ENCODE assay signal across 20 cellular contexts in the genomic region with DNA sequence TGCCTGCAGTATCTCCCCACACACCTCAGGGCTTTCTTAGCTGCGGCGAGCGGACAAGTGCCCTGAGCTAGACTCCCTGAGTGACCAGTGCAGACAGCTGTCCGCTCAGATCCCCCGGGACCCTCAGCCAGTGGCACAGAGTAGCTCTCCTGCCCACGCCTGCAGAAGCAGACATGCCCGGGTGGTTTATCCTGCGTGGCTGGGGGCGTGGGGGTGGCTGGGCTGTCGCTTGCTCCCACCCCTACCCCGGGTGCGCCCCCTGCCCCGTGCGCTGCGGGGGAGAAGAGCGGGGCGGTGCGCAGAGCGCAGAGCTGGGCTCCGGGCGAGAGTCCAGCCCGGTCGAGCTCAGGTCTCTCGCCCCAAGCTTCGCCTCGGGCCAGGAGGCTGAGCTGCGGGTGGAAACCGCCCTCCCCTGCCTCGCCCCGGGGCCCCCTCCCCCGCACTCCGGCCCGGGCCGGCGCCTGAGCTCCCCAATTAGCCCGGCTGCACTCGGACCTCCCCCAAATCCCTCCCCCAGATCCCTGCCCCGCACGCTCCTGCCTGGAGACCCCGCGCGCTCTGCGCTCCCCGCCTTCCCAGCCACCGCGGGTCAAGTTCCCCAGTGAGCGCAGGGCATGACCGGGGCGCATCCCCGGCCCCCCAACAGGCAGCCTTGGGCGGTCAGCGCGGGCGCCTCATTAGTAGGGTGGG. TPM values are rescaled to one million over a fixed set of nuclear protein-coding genes. Genes with fewer than 3 reads are reported as not detected.
DNase-seq lines count a peak whose midpoint lies in the region; ATAC-seq and TF ChIP-seq lines count a peak whose summit lies in the region.
"Had no signal": no experiment of that assay in that cellular context is flagged by ENCODE, and none has a peak within 500 bp of the region (broad histone marks: within the 10 kb centered on the region; RNA-seq: fewer than 3 reads in every experiment).

No MANE protein-coding gene starts in this region.

- H3K9ac ChIP-seq in iPS-15b (ENCODE audit: low read depth, low read length): no peak overlapping the region
- H3K9ac ChIP-seq: BLaER1 had no signal

- peaks cover 3% of the 10 kb centered on the region; the same call in 1 of the 2 replicates for H3K36me3 Mint-ChIP-seq in WTC11

- TF ChIP-seq CTCF in GM20000 (IDR thresholded peaks at IDR 0.05; ENCODE audit: extremely low read depth, missing control alignments) (no peak), WTC11 (IDR thresholded peaks at IDR 0.05) (no peak), osteoblast (IDR thresholded peaks at IDR 0.05; ENCODE audit: extremely low read depth, low read depth, low read length) (no peak)

- H3K27me3 ChIP-seq in iPS-15b (ENCODE audit: control insufficient read depth, insufficient read depth, low read length) (peaks cover 71% of the 10 kb centered on the region), osteoblast (ENCODE audit: insufficient read depth, low read length) (no peaks in the 10 kb centered on the region)
- H3K27me3 ChIP-seq: SJSA1 had no signal

- H3K9me3 Mint-ChIP-seq in WTC11: no peaks in the 10 kb centered on the region

- H3K36me3 ChIP-seq in iPS-15b (ENCODE audit: control insufficient read depth, insufficient read depth, low read length) (no peaks in the 10 kb centered on the region), osteoblast (ENCODE audit: insufficient read depth, low read length) (no peaks in the 10 kb centered on the region)
- H3K36me3 ChIP-seq: BLaER1, SJSA1 had no signal

- peaks cover 6% of the 10 kb centered on the region for H3K4me1 ChIP-seq in iPS-15b (ENCODE audit: control insufficient read depth, insufficient read depth, low read length)
- no peaks in the 10 kb centered on the region for H3K4me1 ChIP-seq in osteoblast (ENCODE audit: insufficient read depth, low read length)
- H3K4me1 ChIP-seq: A549, BLaER1, SJSA1 had no signal

- ATAC-seq in WTC11 (peak; percentile 20; the same call in 1 of the 2 replicates), HG03460 (IDR thresholded peaks at IDR 0.05; ENCODE audit: unreplicated experiment) (no peak)
- ATAC-seq: A549, Panc1 had no signal

- no peak overlapping the region for H3K27ac Mint-ChIP-seq in WTC11
- H3K27ac Mint-ChIP-seq: H9, IgD-negative memory B cell had no signal

- no peak overlapping the region for H2AFZ ChIP-seq in osteoblast (ENCODE audit: low read length)

- H3K79me2 ChIP-seq in osteoblast (ENCODE audit: insufficient read depth, low read length): no peaks in the 10 kb centered on the region

- POLR2A ChIA-PET in WTC11 (lab: Charles Lee): no interaction called here

- H3K27me3 Mint-ChIP-seq in WTC11 (ENCODE audit: low read depth): peaks cover 99% of the 10 kb centered on the region

- H3K4me2 ChIP-seq in osteoblast (ENCODE audit: insufficient read depth, low read length): no peak overlapping the region
- H3K4me2 ChIP-seq: A549, BLaER1 had no signal

- H3K4me3 Mint-ChIP-seq in WTC11: peak overlapping the region; percentile 54; the same call in 1 of the 2 replicates
- H3K4me3 Mint-ChIP-seq: IgD-negative memory B cell had no signal

- H3K4me3 ChIP-seq in iPS-15b (ENCODE audit: low read depth, low read length): peak overlapping the region; percentile 22
- H3K4me3 ChIP-seq in osteoblast (ENCODE audit: insufficient read depth, low read length): no peak overlapping the region
- H3K4me3 ChIP-seq: A549, BLaER1, SJSA1 had no signal

- DNase-seq in GM20000 (ENCODE audit: low spot score): peak; percentile 18
- peak; percentile 16 for DNase-seq in WTC11 (ENCODE audit: low spot score)
- peak; percentile 82 for DNase-seq in osteoblast (ENCODE audit: insufficient read length, low spot score, missing footprints)
- DNase-seq in activated naive CD4-positive, alpha-beta T cell treated with anti-CD3 and anti-CD28 coated beads, Interleukin-2, amount 50 U/mL, for 16 hours: no peak
- no peak for DNase-seq in NCI-H2227 treated with DMSO at 0.1 percent for 48 hours (lab: John Stamatoyannopoulos, UW)
- DNase-seq: DMS79, H9, Karpas-422, NCI-H1048, NCI-H1436, NCI-H2029, NCI-H526 had no signal

- H3K9me3 ChIP-seq in iPS-15b (ENCODE audit: control insufficient read depth, insufficient read depth, low read length) (no peaks in the 10 kb centered on the region), osteoblast (ENCODE audit: low read depth, low read length) (no peaks in the 10 kb centered on the region)
- H3K9me3 ChIP-seq: A549 had no signal

- no peak overlapping the region for H3K27ac ChIP-seq in osteoblast (ENCODE audit: low read depth, low read length)
- H3K27ac ChIP-seq: A549, BLaER1, SJSA1 had no signal

- H3K4me1 Mint-ChIP-seq in WTC11: peaks cover 40% of the 10 kb centered on the region

- no peaks in the 10 kb centered on the region for H4K20me1 ChIP-seq in osteoblast (ENCODE audit: insufficient read depth, low read length)

- CTCF ChIA-PET in WTC11 (lab: Charles Lee): no interaction called here

TF ChIP-seq in WTC11, 78 proteins besides CTCF, POLR2A, EP300 and RAD21:
- TF ChIP-seq ZNF232 (CRISPR knock-in tag; IDR thresholded peaks at IDR 0.05) (no peak), ATF1 (CRISPR knock-in tag; IDR thresholded peaks at IDR 0.05) (no peak), FOXJ3 (CRISPR knock-in tag; IDR thresholded peaks at IDR 0.05; ENCODE audit: borderline replicate concordance) (no peak), HMGA2 (CRISPR knock-in tag; IDR thresholded peaks at IDR 0.05) (no peak), ESRRA (CRISPR knock-in tag; IDR thresholded peaks at IDR 0.05; ENCODE audit: borderline replicate concordance) (no peak)
- TF ChIP-seq, protein P1, sequence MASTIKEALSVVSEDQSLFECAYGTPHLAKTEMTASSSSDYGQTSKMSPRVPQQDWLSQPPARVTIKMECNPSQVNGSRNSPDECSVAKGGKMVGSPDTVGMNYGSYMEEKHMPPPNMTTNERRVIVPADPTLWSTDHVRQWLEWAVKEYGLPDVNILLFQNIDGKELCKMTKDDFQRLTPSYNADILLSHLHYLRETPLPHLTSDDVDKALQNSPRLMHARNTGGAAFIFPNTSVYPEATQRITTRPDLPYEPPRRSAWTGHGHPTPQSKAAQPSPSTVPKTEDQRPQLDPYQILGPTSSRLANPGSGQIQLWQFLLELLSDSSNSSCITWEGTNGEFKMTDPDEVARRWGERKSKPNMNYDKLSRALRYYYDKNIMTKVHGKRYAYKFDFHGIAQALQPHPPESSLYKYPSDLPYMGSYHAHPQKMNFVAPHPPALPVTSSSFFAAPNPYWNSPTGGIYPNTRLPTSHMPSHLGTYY (CRISPR knock-in tag; IDR thresholded peaks at IDR 0.05): no peak
- TF ChIP-seq, protein P2, sequence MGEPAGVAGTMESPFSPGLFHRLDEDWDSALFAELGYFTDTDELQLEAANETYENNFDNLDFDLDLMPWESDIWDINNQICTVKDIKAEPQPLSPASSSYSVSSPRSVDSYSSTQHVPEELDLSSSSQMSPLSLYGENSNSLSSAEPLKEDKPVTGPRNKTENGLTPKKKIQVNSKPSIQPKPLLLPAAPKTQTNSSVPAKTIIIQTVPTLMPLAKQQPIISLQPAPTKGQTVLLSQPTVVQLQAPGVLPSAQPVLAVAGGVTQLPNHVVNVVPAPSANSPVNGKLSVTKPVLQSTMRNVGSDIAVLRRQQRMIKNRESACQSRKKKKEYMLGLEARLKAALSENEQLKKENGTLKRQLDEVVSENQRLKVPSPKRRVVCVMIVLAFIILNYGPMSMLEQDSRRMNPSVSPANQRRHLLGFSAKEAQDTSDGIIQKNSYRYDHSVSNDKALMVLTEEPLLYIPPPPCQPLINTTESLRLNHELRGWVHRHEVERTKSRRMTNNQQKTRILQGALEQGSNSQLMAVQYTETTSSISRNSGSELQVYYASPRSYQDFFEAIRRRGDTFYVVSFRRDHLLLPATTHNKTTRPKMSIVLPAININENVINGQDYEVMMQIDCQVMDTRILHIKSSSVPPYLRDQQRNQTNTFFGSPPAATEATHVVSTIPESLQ (CRISPR knock-in tag; IDR thresholded peaks at IDR 0.05): no peak

RNA-seq across cellular contexts. Expression of a gene that starts 11.7 kb away (rescaled TPM):
- 0.09 to 0.14 TPM in 2 of 3 replicates, not detected in the other for total RNA-seq in WTC11 (2021)
- total RNA-seq in osteoblast: 11.8 and 13.4 TPM in 2 replicates
- total RNA-seq: MCF 10A, SJSA1 had no signal

Comparison
In these comparisons a context has a peak if more than half of its experiments do, and no peak if none do; other contexts are left out.
1. DNase-seq: peak in GM20000 (single experiment), WTC11 (single experiment) and osteoblast (single experiment); none in activated naive CD4-positive, alpha-beta T cell treated with anti-CD3 and anti-CD28 coated beads, Interleukin-2, amount 50 U/mL, for 16 hours (single experiment) and NCI-H2227 treated with DMSO at 0.1 percent for 48 hours (single experiment).
2. RNA of a gene that starts 11.7 kb away (total RNA-seq): 11.8 to 13.4 TPM in osteoblast; 0.09 to 0.14 TPM in WTC11; every median in the first group is over 10 times any median in the second.